8 cellular contexts compared by ENCODE assay signal in the genomic region with DNA sequence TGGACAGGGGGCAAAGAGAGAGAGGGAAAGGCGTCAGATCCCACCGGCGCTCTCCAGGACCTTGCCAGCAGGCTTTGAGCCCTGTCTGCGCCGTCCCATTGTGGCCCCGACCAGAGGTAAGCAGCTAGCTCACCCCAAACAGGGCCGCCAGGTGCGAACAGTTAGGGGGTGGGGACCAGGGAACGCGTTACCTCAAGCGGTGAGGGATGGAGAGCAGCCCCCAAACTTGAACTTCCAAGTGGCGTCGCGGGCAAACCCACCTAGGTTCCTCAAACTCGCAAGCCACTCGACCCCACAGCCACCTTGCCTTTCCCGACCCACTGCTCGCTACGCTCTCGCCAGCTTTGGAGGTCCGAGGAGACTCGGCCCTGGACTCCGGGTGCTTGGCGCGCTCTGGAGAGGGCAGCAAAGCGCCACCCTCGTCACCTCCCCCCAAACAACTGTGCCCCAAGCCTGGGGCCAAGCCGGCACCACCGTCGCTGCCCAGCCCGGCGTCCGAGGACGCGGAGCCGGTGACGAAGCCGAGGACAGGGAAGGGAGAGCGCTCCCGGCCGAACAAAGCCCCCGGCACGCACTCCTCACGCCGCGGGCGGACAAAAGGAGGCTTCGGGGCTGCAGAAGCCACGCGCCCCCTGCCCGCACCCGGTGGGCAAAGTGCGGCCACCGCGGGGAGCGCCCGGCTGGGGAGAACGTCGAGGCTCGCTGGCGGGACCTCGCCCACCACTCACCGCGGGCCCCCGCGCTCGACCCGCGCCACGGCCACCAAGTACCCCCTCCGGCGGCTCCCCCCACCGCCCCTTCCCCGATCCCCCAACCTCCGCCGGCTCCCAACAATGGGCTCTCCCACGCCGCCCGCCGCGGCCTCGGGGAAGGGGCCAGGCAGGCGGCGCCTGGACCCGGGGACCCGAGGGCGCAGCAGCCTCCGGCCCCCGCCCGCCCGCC. TPM values are rescaled to one million over a fixed set of nuclear protein-coding genes. Genes with fewer than 3 reads are reported as not detected.
DNase-seq lines count a peak whose midpoint lies in the region; ATAC-seq and TF ChIP-seq lines count a peak whose summit lies in the region.

No MANE protein-coding gene starts in this region.

- 6 to 7% methylated on average over 63 to 91 of the region's 91 CpGs for WGBS in aorta, 2 donors

- peak overlapping the region; percentile 86 for H3K4me3 Mint-ChIP-seq in activated naive CD4-positive, alpha-beta T cell treated with anti-CD3 and anti-CD28 coated beads, Interleukin-2, amount 10 ng/mL, durations not matched to agents 7 days and 5 days

- H3K27me3 Mint-ChIP-seq in activated naive CD4-positive, alpha-beta T cell treated with anti-CD3 and anti-CD28 coated beads, Interleukin-2, amount 10 ng/mL, durations not matched to agents 7 days and 5 days = peaks cover 4% of the 10 kb centered on the region

- H3K9me3 ChIP-seq in aorta (ENCODE audit: control insufficient read depth, low read length) = no peaks in the 10 kb centered on the region

- peak overlapping the region; percentile 70 for H3K27ac Mint-ChIP-seq in activated naive CD4-positive, alpha-beta T cell treated with anti-CD3 and anti-CD28 coated beads, Interleukin-2, amount 10 ng/mL, durations not matched to agents 7 days and 5 days
- H3K27ac Mint-ChIP-seq in activated naive CD4-positive, alpha-beta T cell treated with anti-CD3 and anti-CD28 coated beads, Interleukin-2, amount 50 U/mL, for 72 hours = peak overlapping the region in 1 of 2 donors; percentile 68

- intact Hi-C loops in dorsolateral prefrontal cortex (cut with DNase I) (loop anchor here (5.0 to 10.0 kb wide), 6 partner anchors 38 to 283 kb away; partner anchors contain the start of genes CYB5RL (in 1 of the 2) and MRPL37 (in 1 of the 2)), aorta (cut with DNase I) (loop anchor here (2.0 to 5.0 kb wide), 2 partner anchors 134 to 283 kb away; no protein-coding TSS in a partner anchor)

- peak in 23 of 56 donors; percentile 8 to 48 (median 23) for TF ChIP-seq CTCF in dorsolateral prefrontal cortex (IDR thresholded peaks at IDR 0.05 in 54 of 56, conservative IDR thresholded peaks at IDR 0.05 in 2 of 56; ENCODE audit: low read depth in 1 of 56, partially characterized antibody in 56 of 56)

- H3K36me3 Mint-ChIP-seq in activated naive CD4-positive, alpha-beta T cell treated with anti-CD3 and anti-CD28 coated beads, Interleukin-2, amount 10 ng/mL, durations not matched to agents 7 days and 5 days = peaks cover 48% of the 10 kb centered on the region
- H3K36me3 Mint-ChIP-seq in activated naive CD4-positive, alpha-beta T cell treated with anti-CD3 and anti-CD28 coated beads, Interleukin-2, amount 50 U/mL, for 72 hours = peaks cover 31 to 45% of the 10 kb centered on the region in 2 donors

- no peak for ATAC-seq in activated naive CD4-positive, alpha-beta T cell treated with anti-CD3 and anti-CD28 coated beads, Interleukin-2, amount 50 U/mL, for 72 hours
- no peak for ATAC-seq in aorta (ENCODE audit: low FRiP score)

- DNase-seq in activated naive CD4-positive, alpha-beta T cell treated with anti-CD3 and anti-CD28 coated beads, Interleukin-2, amount 10 ng/mL, durations not matched to agents 7 days and 5 days = peak; percentile 41
- no peak for DNase-seq in activated naive CD4-positive, alpha-beta T cell treated with anti-CD3 and anti-CD28 coated beads, Interleukin-2, amount 50 U/mL, for 72 hours (ENCODE audit: low spot score in 2 of 2)
- peak; percentile 36 for DNase-seq in RKO (ENCODE audit: low spot score)
- peak in 4 of 10 donors; percentile 22 to 64 (median 52) for DNase-seq in dorsolateral prefrontal cortex
- peak; percentile 29 for DNase-seq in midbrain (lab: John Stamatoyannopoulos, UW)
- DNase-seq in aorta = peak in 1 of 2 donors; percentile 66
- DNase-seq in iPS-NIHi7 (ENCODE audit: extremely low spot score) = no peak
- DNase-seq in NCI-H1436 treated with DMSO at 0.1 percent for 48 hours (lab: John Stamatoyannopoulos, UW) = no peak

- H3K4me3 ChIP-seq in dorsolateral prefrontal cortex = peak overlapping the region; percentile 58 to 93 (median 81)
- peak overlapping the region; percentile 94 to 97 for H3K4me3 ChIP-seq in aorta (ENCODE audit: low read length in 2 of 2)

- H3K36me3 ChIP-seq in aorta (ENCODE audit: control insufficient read depth in 1 of 2, insufficient read depth in 2 of 2, low read length in 1 of 2) = no peaks in the 10 kb centered on the region

- H3K27me3 ChIP-seq in dorsolateral prefrontal cortex (no peaks in the 10 kb centered on the region), aorta (ENCODE audit: control insufficient read depth in 1 of 2, insufficient read depth in 2 of 2, low read length in 1 of 2) (no peaks in the 10 kb centered on the region)

- CTCF ChIA-PET in activated naive CD4-positive, alpha-beta T cell treated with anti-CD3 and anti-CD28 coated beads, Interleukin-2, amount 10 ng/mL, durations not matched to agents 7 days and 5 days (lab: Charles Lee) = interaction anchor here (0.6 kb wide), 1 partner anchor 78 kb away, joined by 3 read pairs; no protein-coding TSS in a partner anchor

- H3K4me1 Mint-ChIP-seq in activated naive CD4-positive, alpha-beta T cell treated with anti-CD3 and anti-CD28 coated beads, Interleukin-2, amount 10 ng/mL, durations not matched to agents 7 days and 5 days = peaks cover 76% of the 10 kb centered on the region

- peak overlapping the region in 38 of 59 donors; percentile 27 to 86 (median 60) for H3K27ac ChIP-seq in dorsolateral prefrontal cortex
- peak overlapping the region in 1 of 2 donors; percentile 6 for H3K27ac ChIP-seq in aorta (ENCODE audit: low read depth in 1 of 2, low read length in 2 of 2)

- peaks cover 3 to 6% of the 10 kb centered on the region in 2 donors for H3K4me1 ChIP-seq in aorta (ENCODE audit: control insufficient read depth in 1 of 2, insufficient read depth in 2 of 2, low read length in 2 of 2)

- H3K9me3 Mint-ChIP-seq in activated naive CD4-positive, alpha-beta T cell treated with anti-CD3 and anti-CD28 coated beads, Interleukin-2, amount 10 ng/mL, durations not matched to agents 7 days and 5 days = no peaks in the 10 kb centered on the region
- H3K9me3 Mint-ChIP-seq in activated naive CD4-positive, alpha-beta T cell treated with anti-CD3 and anti-CD28 coated beads, Interleukin-2, amount 50 U/mL, for 72 hours = no peaks in the 10 kb centered on the region

RNA-seq across cellular contexts. Expression of gene SSBP3, which starts 1.0 kb away (rescaled TPM):
- total RNA-seq in activated naive CD4-positive, alpha-beta T cell treated with anti-CD3 and anti-CD28 coated beads, Interleukin-2, amount 50 U/mL, for 72 hours = 10 to 100 TPM; 66.1 to 80.4 TPM
- total RNA-seq in dorsolateral prefrontal cortex (100 to 1,000 TPM in 118 of 120 experiments, 10 to 100 TPM in 2; 90.9 to 247 (median 178) TPM), aorta (10 to 100 TPM; 73.8 to 83.4 TPM)
- polyA plus RNA-seq in aorta = 10 to 100 TPM; 43.7 to 57.7 TPM

Comparison
In these comparisons a context has a peak if more than half of its experiments do, and no peak if none do; other contexts are left out.
1. DNase-seq: peak in activated naive CD4-positive, alpha-beta T cell treated with anti-CD3 and anti-CD28 coated beads, Interleukin-2, amount 10 ng/mL, durations not matched to agents 7 days and 5 days (single experiment), RKO (single experiment) and midbrain (single experiment); none in activated naive CD4-positive, alpha-beta T cell treated with anti-CD3 and anti-CD28 coated beads, Interleukin-2, amount 50 U/mL, for 72 hours (0 of 2), iPS-NIHi7 (single experiment) and NCI-H1436 treated with DMSO at 0.1 percent for 48 hours (single experiment).